ENCODE assay signal across 20 cellular contexts in genomic region chr13:60467098-60467497, GRCh38.
A peak's percentile ranks its signal among the peaks of the same experiment; 100 is the strongest.
DNase-seq lines count a peak whose midpoint lies in the region; ATAC-seq lines count a peak whose summit lies in the region.
"Had no signal": no experiment of that assay in that cellular context is flagged by ENCODE, and none has a peak within 500 bp of the region (broad histone marks: within the 10 kb centered on the region; RNA-seq: fewer than 3 reads in every experiment).

No MANE protein-coding gene starts in this region.

- H3K4me3 Mint-ChIP-seq in T-helper 17 cell, result no peak overlapping the region

- H3K4me1 ChIP-seq in effector memory CD4-positive, alpha-beta T cell (ENCODE audit: control insufficient read depth, insufficient read depth, low read length, poor library complexity, severe bottlenecking), result no peaks in the 10 kb centered on the region

- H3K36me3 Mint-ChIP-seq in T-helper 17 cell (ENCODE audit: low read depth), result peaks cover 12% of the 10 kb centered on the region

- peaks cover 2% of the 10 kb centered on the region for H3K36me3 ChIP-seq in effector memory CD4-positive, alpha-beta T cell (ENCODE audit: control insufficient read depth, insufficient read depth, low read length)

- H3K27me3 ChIP-seq in effector memory CD4-positive, alpha-beta T cell (replicated peaks; ENCODE audit: control insufficient read depth, insufficient read depth, low read length, poor library complexity, severe bottlenecking), result no peaks in the 10 kb centered on the region

- DNase-seq in NCI-H1417 (lab: John Stamatoyannopoulos, UW), result peak in 2 of 3 experiments; percentile 19 to 45
- no peak for DNase-seq in NCI-H1417 treated with DMSO at 0.1 percent for 48 hours (lab: John Stamatoyannopoulos, UW)
- DNase-seq in NCI-H2107 (lab: John Stamatoyannopoulos, UW), result peak; percentile 11
- DNase-seq in T-helper 17 cell, result no peak
- DNase-seq in pons (ENCODE audit: low spot score), result peak; percentile 4
- DNase-seq in anterior cingulate cortex (lab: John Stamatoyannopoulos, UW), result no peak
- no peak for DNase-seq in effector memory CD4-positive, alpha-beta T cell
- DNase-seq in ecto neural progenitor cell (ENCODE audit: low spot score), result no peak
- DNase-seq: COR-L47, KG1, NCI-H1092, NCI-H1694 treated with DMSO at 0.1 percent for 48 hours, NCI-H2081 treated with DMSO at 0.1 percent for 48 hours, NCI-H446, NCI-H82, SIG-M5, SK-N-SH had no signal

- H3K27me3 Mint-ChIP-seq in T-helper 17 cell, result no peaks in the 10 kb centered on the region

- H3K4me3 ChIP-seq in effector memory CD4-positive, alpha-beta T cell (ENCODE audit: insufficient read depth, low read depth, low read length, poor library complexity, severe bottlenecking), result no peak overlapping the region

- peaks cover 8% of the 10 kb centered on the region for H3K4me1 Mint-ChIP-seq in T-helper 17 cell

- H3K27ac ChIP-seq in effector memory CD4-positive, alpha-beta T cell (ENCODE audit: insufficient read depth, low read length, poor library complexity, severe bottlenecking), result no peak overlapping the region
- H3K27ac ChIP-seq: C4-2B had no signal

- ATAC-seq in T-helper 17 cell, result no peak
- ATAC-seq: HCT116, Panc1 had no signal

- H3K27ac Mint-ChIP-seq in T-helper 17 cell, result peak overlapping the region; percentile 34

- no peaks in the 10 kb centered on the region for H3K9me3 ChIP-seq in T-helper 17 cell (ENCODE audit: control insufficient read depth, low read length, poor library complexity, severe bottlenecking)
- H3K9me3 ChIP-seq in effector memory CD4-positive, alpha-beta T cell (ENCODE audit: control insufficient read depth, low read length), result no peaks in the 10 kb centered on the region

Comparison
In these comparisons a context has a peak if more than half of its experiments do, and no peak if none do; other contexts are left out.
1. DNase-seq: peak in NCI-H1417 (2 of 3), NCI-H2107 (single experiment) and pons (single experiment); none in NCI-H1417 treated with DMSO at 0.1 percent for 48 hours (single experiment), T-helper 17 cell (0 of 3), anterior cingulate cortex (0 of 58), effector memory CD4-positive, alpha-beta T cell (0 of 3) and ecto neural progenitor cell (single experiment).